In genomic region chr19:47670736-47671135, GRCh38 we compare ENCODE assay signal across 25 cellular contexts.
"Had no signal": no experiment of that assay in that cellular context is flagged by ENCODE, and none has a peak within 500 bp of the region (broad histone marks: within the 10 kb centered on the region; RNA-seq: fewer than 3 reads in every experiment).

No MANE protein-coding gene starts in this region.

- H3K4me3 ChIP-seq: MG63, SJSA1 had no signal

- DNase-seq: activated CD4-positive, alpha-beta T cell treated with anti-CD3 and anti-CD28 coated beads for 4 hours; activated CD8-positive, alpha-beta memory T cell treated with anti-CD3 and anti-CD28 coated beads, Interleukin-2, amount 50 U/mL, for 4 hours; activated CD8-positive, alpha-beta T cell treated with anti-CD3 and anti-CD28 coated beads for 36 hours; activated effector memory CD4-positive, alpha-beta T cell treated with anti-CD3 and anti-CD28 coated beads, Interleukin-2, amount 50 U/mL, for 16 hours; activated naive CD4-positive, alpha-beta T cell treated with anti-CD3 and anti-CD28 coated beads for 36 hours; activated naive CD8-positive, alpha-beta T cell treated with anti-CD3 and anti-CD28 coated beads for 36 hours; caudate nucleus; MG63; MV-4-11; NCI-H1092 treated with DMSO at 0.1 percent for 48 hours; NCI-H1417 treated with DMSO at 0.1 percent for 48 hours; NCI-H187; NCI-H2081; NCI-H510A treated with DMSO at 0.1 percent for 48 hours; NCI-H69; NK-92 treated with Interleukin-12 subunit alpha and Interleukin-12 subunit beta, amount 100 ng/mL, for 24 hours; OCI-M1; Right ventricle myocardium superior; RPMI8226; SW 1271 had no signal

- H3K27ac Mint-ChIP-seq: activated CD8-positive, alpha-beta T cell treated with anti-CD3 and anti-CD28 coated beads for 36 hours; activated naive CD4-positive, alpha-beta T cell treated with anti-CD3 and anti-CD28 coated beads for 36 hours; activated naive CD8-positive, alpha-beta T cell treated with anti-CD3 and anti-CD28 coated beads for 36 hours; activated T-helper 1 cell treated with anti-CD3 and anti-CD28 coated beads, Interleukin-12 subunit alpha, Interleukin-12 subunit beta, Interleukin-2, Interleukin-4 antibody, amounts not matched to agents 30 ng/mL and 10 ng/mL and 1 ng/mL, durations not matched to agents 14 hours and 24 hours and 36 hours had no signal

- H3K27me3 Mint-ChIP-seq: activated CD8-positive, alpha-beta T cell treated with anti-CD3 and anti-CD28 coated beads for 36 hours; activated naive CD8-positive, alpha-beta T cell treated with anti-CD3 and anti-CD28 coated beads for 36 hours had no signal

- H3K4me3 Mint-ChIP-seq: activated CD8-positive, alpha-beta T cell treated with anti-CD3 and anti-CD28 coated beads for 36 hours; activated naive CD4-positive, alpha-beta T cell treated with anti-CD3 and anti-CD28 coated beads for 36 hours; activated naive CD8-positive, alpha-beta T cell treated with anti-CD3 and anti-CD28 coated beads for 36 hours; activated T-helper 1 cell treated with anti-CD3 and anti-CD28 coated beads, Interleukin-12 subunit alpha, Interleukin-12 subunit beta, Interleukin-2, Interleukin-4 antibody, amounts not matched to agents 30 ng/mL and 10 ng/mL and 1 ng/mL, durations not matched to agents 14 hours and 24 hours and 36 hours had no signal

- ATAC-seq: activated CD4-positive, CD25-positive, alpha-beta regulatory T cell treated with anti-CD3 and anti-CD28 coated beads, Interleukin-2, amount 50 U/mL, for 24 hours; activated CD8-positive, alpha-beta T cell treated with anti-CD3 and anti-CD28 coated beads for 36 hours; Panc1; SK-N-SH treated with all-trans-retinoic acid at 6 μM for 48 hours had no signal

- H3K4me1 Mint-ChIP-seq: activated naive CD8-positive, alpha-beta T cell treated with anti-CD3 and anti-CD28 coated beads for 36 hours had no signal

- H3K27me3 ChIP-seq: MG63, SJSA1 had no signal

- H3K27ac ChIP-seq: SJSA1 had no signal

- H3K9me3 Mint-ChIP-seq: activated CD8-positive, alpha-beta T cell treated with anti-CD3 and anti-CD28 coated beads for 36 hours; activated naive CD4-positive, alpha-beta T cell treated with anti-CD3 and anti-CD28 coated beads for 36 hours; activated naive CD8-positive, alpha-beta T cell treated with anti-CD3 and anti-CD28 coated beads for 36 hours; activated T-helper 1 cell treated with anti-CD3 and anti-CD28 coated beads, Interleukin-12 subunit alpha, Interleukin-12 subunit beta, Interleukin-2, Interleukin-4 antibody, amounts not matched to agents 30 ng/mL and 10 ng/mL and 1 ng/mL, durations not matched to agents 14 hours and 24 hours and 36 hours had no signal

- H3K9me3 ChIP-seq: MG63, SJSA1 had no signal
